8 cellular contexts compared by ENCODE assay signal in the genomic region with DNA sequence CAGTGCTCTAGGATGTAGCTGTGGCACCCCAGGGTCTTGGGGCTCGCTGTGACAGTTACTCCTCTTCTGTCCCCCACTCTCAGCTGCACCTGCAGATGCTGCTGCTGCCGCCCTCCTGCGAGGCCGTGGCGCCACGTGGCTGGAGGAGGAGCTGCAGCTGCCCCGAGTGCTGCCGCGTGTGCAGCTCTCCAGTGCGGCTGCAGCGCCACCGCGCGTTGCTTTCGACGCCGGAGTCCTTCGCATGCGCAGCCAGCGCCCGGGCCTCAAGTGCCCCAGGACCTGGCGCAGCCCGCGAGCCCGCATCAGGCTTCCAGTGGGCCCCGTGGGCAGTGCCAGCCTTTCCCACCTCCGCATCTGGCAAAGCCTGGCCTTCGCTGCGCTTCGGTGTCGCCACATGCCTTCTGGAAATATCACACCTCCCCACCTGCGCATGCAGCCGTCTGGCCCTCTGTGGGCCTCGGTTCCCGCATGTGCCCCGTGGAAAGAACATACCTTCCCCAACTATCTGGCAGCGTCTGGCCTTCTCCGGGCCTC.
A peak's percentile ranks its signal among the peaks of the same experiment; 100 is the strongest.
DNase-seq lines count a peak whose midpoint lies in the region; ATAC-seq and TF ChIP-seq lines count a peak whose summit lies in the region.

No MANE protein-coding gene starts in this region.

- H3K27me3 Mint-ChIP-seq in T-helper 2 cell treated with Interferon-gamma antibody and Interleukin-4, amounts not matched to agents 5 μg/mL and 100 μg/mL, for 36 hours (ENCODE audit: low read depth), result no peaks in the 10 kb centered on the region

- no peak for ATAC-seq in GM21526 (IDR thresholded peaks at IDR 0.05; ENCODE audit: low FRiP score, unreplicated experiment)

- peaks cover 3% of the 10 kb centered on the region for H3K9me3 Mint-ChIP-seq in T-helper 2 cell treated with Interferon-gamma antibody and Interleukin-4, amounts not matched to agents 5 μg/mL and 100 μg/mL, for 36 hours

- peaks cover 44% of the 10 kb centered on the region for H3K4me1 Mint-ChIP-seq in T-helper 2 cell treated with Interferon-gamma antibody and Interleukin-4, amounts not matched to agents 5 μg/mL and 100 μg/mL, for 36 hours (ENCODE audit: low read depth)

- H3K27me3 ChIP-seq in HL-60 (ENCODE audit: insufficient read depth, poor library complexity, severe bottlenecking) (no peaks in the 10 kb centered on the region), brain microvascular endothelial cell (replicated peaks) (no peaks in the 10 kb centered on the region)

- in situ Hi-C loops in brain microvascular endothelial cell (cut with HindIII; ENCODE audit: low pct_ligation_motif_present, low sequenced_read_pairs), result no loop called here

- H3K36me3 ChIP-seq in brain microvascular endothelial cell (replicated peaks), result peaks cover 3% of the 10 kb centered on the region

- H3K4me3 ChIP-seq in HL-60 (replicated peaks; ENCODE audit: insufficient read depth, low read length) (peak overlapping the region; percentile 91), brain microvascular endothelial cell (ENCODE audit: low read depth, low read length) (peak overlapping the region; percentile 80)

- H3K4me3 Mint-ChIP-seq in T-helper 2 cell treated with Interferon-gamma antibody and Interleukin-4, amounts not matched to agents 5 μg/mL and 100 μg/mL, for 36 hours, result peak overlapping the region; percentile 78

- TF ChIP-seq CTCF in HL-60 (IDR thresholded peaks at IDR 0.05; ENCODE audit: insufficient read depth, low read length) (no peak), brain microvascular endothelial cell (IDR thresholded peaks at IDR 0.05; ENCODE audit: low read depth, low read length, missing control alignments) (peak; percentile 53)

- H3K27ac ChIP-seq in HL-60 (replicated peaks) (peak overlapping the region; percentile 79), brain microvascular endothelial cell (peak overlapping the region; percentile 82)

- peak; percentile 82 for DNase-seq in COLO829 (ENCODE audit: low spot score)
- peak in 1 of 2 experiments; percentile 44 for DNase-seq in HL-60 (ENCODE audit: low read depth in 1 of 2, low spot score in 1 of 2)
- peak; percentile 68 for DNase-seq in T-helper 2 cell treated with Interferon-gamma antibody and Interleukin-4, amounts not matched to agents 5 μg/mL and 100 μg/mL, for 36 hours (ENCODE audit: low spot score)
- DNase-seq in brain microvascular endothelial cell, result peak; percentile 53
- DNase-seq in inferior parietal cortex (ENCODE audit: extremely low spot score), result peak; percentile 56
- DNase-seq in stimulated activated CD4-positive, alpha-beta T cell treated with anti-CD3 and anti-CD28 coated beads, Interleukin-15, amount 100 ng/mL, for 1 hour (ENCODE audit: low read depth in 1 of 2, low spot score in 1 of 2), result peak; percentile 58 to 61
- no peak for DNase-seq in NCI-H2171 (lab: John Stamatoyannopoulos, UW)

- peak overlapping the region; percentile 77 for H3K27ac Mint-ChIP-seq in T-helper 2 cell treated with Interferon-gamma antibody and Interleukin-4, amounts not matched to agents 5 μg/mL and 100 μg/mL, for 36 hours

- peaks cover 31% of the 10 kb centered on the region for H3K36me3 Mint-ChIP-seq in T-helper 2 cell treated with Interferon-gamma antibody and Interleukin-4, amounts not matched to agents 5 μg/mL and 100 μg/mL, for 36 hours (ENCODE audit: low read depth)
